Comparison of ENCODE assay signal across 26 cellular contexts in genomic region chr13:92483894-92484293, GRCh38.
"Had no signal": no experiment of that assay in that cellular context is flagged by ENCODE, and none has a peak within 500 bp of the region (broad histone marks: within the 10 kb centered on the region; RNA-seq: fewer than 3 reads in every experiment).

No MANE protein-coding gene starts in this region.

- FAIRE-seq: colon, endothelial cell of umbilical vein had no signal

- H3K4me1 ChIP-seq: colonic mucosa, esophagus muscularis mucosa, esophagus squamous epithelium, foreskin keratinocyte, gastrocnemius medialis, gastroesophageal sphincter, heart left ventricle, heart right ventricle had no signal

- ATAC-seq: effector memory CD8-positive, alpha-beta T cell; esophagus mucosa; gastrocnemius medialis; gastroesophageal sphincter; heart left ventricle; heart right ventricle had no signal

- H3K27me3 ChIP-seq: colonic mucosa, dorsolateral prefrontal cortex, esophagus muscularis mucosa, esophagus squamous epithelium, foreskin keratinocyte, gastrocnemius medialis, gastroesophageal sphincter, heart left ventricle, heart right ventricle had no signal

- H3K27ac ChIP-seq: colonic mucosa, coronary artery, dorsolateral prefrontal cortex, epithelial cell of prostate, esophagus muscularis mucosa, esophagus squamous epithelium, foreskin keratinocyte, gastrocnemius medialis, gastroesophageal sphincter, heart left ventricle, heart right ventricle had no signal

- H3K36me3 ChIP-seq: colonic mucosa, esophagus muscularis mucosa, esophagus squamous epithelium, gastrocnemius medialis, gastroesophageal sphincter, heart left ventricle, heart right ventricle had no signal

- H3K4me3 ChIP-seq: colonic mucosa, coronary artery, dorsolateral prefrontal cortex, esophagus muscularis mucosa, esophagus squamous epithelium, gastrocnemius medialis, gastroesophageal sphincter, heart left ventricle, heart right ventricle had no signal

- DNase-seq: colonic mucosa; cortex of kidney; dermis blood vessel endothelial cell; dorsolateral prefrontal cortex; effector CD4-positive, alpha-beta T cell; effector CD8-positive, alpha-beta T cell; effector memory CD4-positive, alpha-beta T cell; effector memory CD8-positive, alpha-beta T cell; endodermal cell; erythroblast; esophagus squamous epithelium; foreskin fibroblast; foreskin keratinocyte; foreskin melanocyte; gastrocnemius medialis; glutamatergic neuron; head of caudate nucleus; heart left ventricle; heart right ventricle had no signal

- H3K9me3 ChIP-seq: colonic mucosa, esophagus muscularis mucosa, esophagus squamous epithelium, gastrocnemius medialis, gastroesophageal sphincter, heart left ventricle had no signal
